In genomic region chr1:114511048-114511785, GRCh38 we compare ENCODE assay signal across 8 cellular contexts. TPM values are rescaled to one million over a fixed set of nuclear protein-coding genes. Genes with fewer than 3 reads are reported as not detected.
DNase-seq lines count a peak whose midpoint lies in the region; TF ChIP-seq lines count a peak whose summit lies in the region.

TSS of gene TRIM33 (minus strand) at chr1:114511203. CDS start at chr1:114511076, 127 bp downstream.

- intact Hi-C loops in stomach (cut with DNase I; ENCODE audit: low total_unique reads), result no loop called here

- in situ Hi-C loops in G401 (cut with HindIII; ENCODE audit: low sequenced_read_pairs) (no loop called here), HAP-1 (cut with MboI; ENCODE audit: low sequenced_read_pairs) (no loop called here)

- peaks cover 2% of the 10 kb centered on the region for H3K36me3 Mint-ChIP-seq in neural crest cell (ENCODE audit: low read depth)

- peak; percentile 89 for DNase-seq in G401 (ENCODE audit: low spot score)
- DNase-seq in HAP-1 (ENCODE audit: low spot score in 2 of 2), result peak; percentile 88 to 92
- DNase-seq in MG63, result peak; percentile 94
- DNase-seq in SHP77 treated with DMSO at 0.1 percent for 48 hours (lab: John Stamatoyannopoulos, UW), result peak; percentile 70
- peak; percentile 89 for DNase-seq in activated gamma-delta T cell treated with Interleukin-2 at 50 U/mL for 16 hours
- DNase-seq in foreskin fibroblast, result peak; percentile 95 to 99
- DNase-seq in neural crest cell (ENCODE audit: low read depth, low spot score), result peak; percentile 85
- DNase-seq in stomach, result peak; percentile 93

- peak within 1 kb of the TSS; percentile 97 for H3K4me3 Mint-ChIP-seq in neural crest cell

- H3K27ac Mint-ChIP-seq in neural crest cell (ENCODE audit: unreplicated experiment), result peak within 1 kb of the TSS; percentile 98

- no peaks in the 10 kb centered on the region for H3K9me3 Mint-ChIP-seq in neural crest cell

- H3K4me1 ChIP-seq in HAP-1 (peaks cover 26% of the 10 kb centered on the region), stomach (peaks cover 29 to 51% (median 39%) of the 10 kb centered on the region in 4 donors)

- TF ChIP-seq POLR2A in stomach (IDR thresholded peaks at IDR 0.05), result peak in 2 of 4 donors; percentile 62 to 64

- TF ChIP-seq CTCF in foreskin fibroblast (IDR thresholded peaks at IDR 0.05; ENCODE audit: low read depth, low read length) (no peak), neural crest cell (conservative IDR thresholded peaks at IDR 0.05) (no peak), stomach (IDR thresholded peaks at IDR 0.05) (no peak)

- H3K27ac ChIP-seq in stomach, result peak within 1 kb of the TSS; percentile 92 to 100 (median 99)

- H3K4me3 ChIP-seq in HAP-1 (peak within 1 kb of the TSS; percentile 91), MG63 (peak within 1 kb of the TSS; percentile 90), foreskin fibroblast (ENCODE audit: low read depth in 1 of 2, low read length in 2 of 2) (peak within 1 kb of the TSS; percentile 91 to 93), stomach (peak within 1 kb of the TSS; percentile 69 to 98 (median 96))

- TF ChIP-seq EP300 in stomach (IDR thresholded peaks at IDR 0.05), result no peak

- H3K36me3 ChIP-seq in HAP-1 (replicated peaks) (peaks cover 9% of the 10 kb centered on the region), MG63 (peaks cover 22% of the 10 kb centered on the region), stomach (no peaks in the 10 kb centered on the region)

- H3K27me3 ChIP-seq in HAP-1 (ENCODE audit: low read depth) (no peaks in the 10 kb centered on the region), MG63 (no peaks in the 10 kb centered on the region), stomach (no peaks in the 10 kb centered on the region)

- 0 to 1% (median 1%) methylated on average over 28 to 87 of the region's 87 CpGs for whole genome bisulfite sequencing in stomach, 5 donors

- H3K27me3 Mint-ChIP-seq in neural crest cell (ENCODE audit: low read depth), result peaks cover 18% of the 10 kb centered on the region

- H3K9me3 ChIP-seq in HAP-1, result no peaks in the 10 kb centered on the region
- no peaks in the 10 kb centered on the region for H3K9me3 ChIP-seq in MG63
- no peaks in the 10 kb centered on the region for H3K9me3 ChIP-seq in stomach

- peaks cover 43% of the 10 kb centered on the region for H3K4me1 Mint-ChIP-seq in neural crest cell

RNA-seq across cellular contexts. Expression of gene TRIM33, which starts in this region (rescaled TPM):
- total RNA-seq in G401 (2014; rRNA removed; shearing (Covaris generic)), result 16.5 and 21.1 TPM in 2 replicates
- 16.9 and 43.4 TPM in 2 replicates for total RNA-seq in MG63 (2014; rRNA removed; shearing (Covaris generic); ENCODE audit: low replicate concordance)
- total RNA-seq in neural crest cell (52.8 and 54.3 TPM in 2 replicates), stomach (100 to 1,000 TPM in 1 of 5 donors, 10 to 100 TPM in 4; 17.1 to 211 (median 68.0) TPM)
- 10 to 100 TPM in 2 of 3 donors, 1 to 10 TPM in 1; 7.2 to 17.3 (median 11.3) TPM for polyA plus RNA-seq in stomach

Comparison
In these comparisons a context has a peak if more than half of its experiments do, and no peak if none do; other contexts are left out.
1. Peak in every context shown above with its lines: DNase-seq, H3K4me3 ChIP-seq and H3K27ac ChIP-seq.